Comparison of ENCODE assay signal across 8 cellular contexts in the genomic region with DNA sequence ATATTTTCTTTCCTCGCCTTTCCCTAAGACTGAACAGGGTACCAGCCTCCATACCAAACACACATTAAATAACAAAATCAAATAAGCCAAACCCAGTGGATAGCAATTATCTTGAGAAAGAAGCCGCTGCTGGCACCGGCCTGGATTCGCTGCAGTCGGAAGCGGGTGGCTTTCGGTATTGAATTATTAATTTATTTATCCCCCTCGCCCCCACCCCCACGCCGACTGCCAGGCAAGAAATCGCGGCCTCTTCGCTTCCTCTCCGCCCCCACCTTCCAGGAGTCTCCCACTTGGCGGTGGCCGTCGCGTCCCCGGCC. TPM values are rescaled to one million over a fixed set of nuclear protein-coding genes. Genes with fewer than 3 reads are reported as not detected.
DNase-seq lines count a peak whose midpoint lies in the region; ATAC-seq and TF ChIP-seq lines count a peak whose summit lies in the region.

No MANE protein-coding gene starts in this region.

- DNase-seq in brain microvascular endothelial cell (peak; percentile 36), H4 (ENCODE audit: low spot score) (no peak), NCI-H82 treated with DMSO at 0.1 percent for 48 hours (lab: John Stamatoyannopoulos, UW; ENCODE audit: unreplicated experiment) (no peak), foreskin melanocyte (no peak)
- no peak for DNase-seq in activated effector memory CD4-positive, alpha-beta T cell treated with anti-CD3 and anti-CD28 coated beads, Interleukin-2, amount 50 U/mL, for 16 hours

- H2AFZ ChIP-seq in ACC112 (ENCODE audit: low read length, unreplicated experiment): no peak overlapping the region

- H3K9ac ChIP-seq in mucosa of stomach (ENCODE audit: low read length): peak overlapping the region; percentile 45

- no peaks in the 10 kb centered on the region for H3K9me3 ChIP-seq in mucosa of stomach (ENCODE audit: control insufficient read depth, low read length)

- H3K4me3 ChIP-seq in ACC112 (ENCODE audit: low read depth, low read length): peak overlapping the region; percentile 78
- H3K4me3 ChIP-seq in brain microvascular endothelial cell (ENCODE audit: low read depth, low read length): peak overlapping the region; percentile 71
- H3K4me3 ChIP-seq in mucosa of stomach (ENCODE audit: low read length): peak overlapping the region; percentile 19

- peaks cover 48% of the 10 kb centered on the region for H3K27me3 ChIP-seq in ACC112 (ENCODE audit: insufficient read depth, low read length)
- H3K27me3 ChIP-seq in brain microvascular endothelial cell (replicated peaks): no peaks in the 10 kb centered on the region
- peaks cover 30% of the 10 kb centered on the region for H3K27me3 ChIP-seq in mucosa of stomach (ENCODE audit: control insufficient read depth, insufficient read depth, low read length)

- H3K36me3 ChIP-seq in ACC112 (ENCODE audit: insufficient read depth, low read length) (no peaks in the 10 kb centered on the region), brain microvascular endothelial cell (replicated peaks) (no peaks in the 10 kb centered on the region), mucosa of stomach (ENCODE audit: control insufficient read depth, insufficient read depth, low read length) (no peaks in the 10 kb centered on the region)

- in situ Hi-C loops in brain microvascular endothelial cell (cut with HindIII; ENCODE audit: low pct_ligation_motif_present, low sequenced_read_pairs): no loop called here

- peak; percentile 1 for ATAC-seq in HG02884 (IDR thresholded peaks at IDR 0.05; ENCODE audit: unreplicated experiment)

- H3K4me1 ChIP-seq in ACC112 (ENCODE audit: control insufficient read depth, insufficient read depth, low read length, unreplicated experiment) (no peaks in the 10 kb centered on the region), mucosa of stomach (ENCODE audit: control insufficient read depth, insufficient read depth, low read length) (no peaks in the 10 kb centered on the region)

- H3K27ac ChIP-seq in ACC112 (ENCODE audit: low read depth, low read length): no peak overlapping the region
- H3K27ac ChIP-seq in brain microvascular endothelial cell: peak overlapping the region; percentile 67

- TF ChIP-seq CTCF in brain microvascular endothelial cell (IDR thresholded peaks at IDR 0.05; ENCODE audit: low read depth, low read length, missing control alignments): no peak

- H3K79me2 ChIP-seq in ACC112 (ENCODE audit: control insufficient read depth, insufficient read depth, low read length, unreplicated experiment): no peaks in the 10 kb centered on the region

RNA-seq across cellular contexts. Expression of a gene that starts 0.4 kb away (rescaled TPM):
- total RNA-seq in H4 (2014; rRNA removed; shearing (Covaris generic)): 4.0 and 6.0 TPM in 2 replicates

Comparison
In these comparisons a context has a peak if more than half of its experiments do, and no peak if none do; other contexts are left out.
1. H3K4me3 ChIP-seq: peak in every context shown above with its lines; median percentile 78 in ACC112; 71 in brain microvascular endothelial cell; 19 in mucosa of stomach.